ENCODE assay signal across 1 cellular context in genomic region chr21:45410151-45410864, GRCh38.
TF ChIP-seq lines count a peak whose summit lies in the region.

No MANE protein-coding gene starts in this region.

TF ChIP-seq in H1, 55 proteins besides CTCF, POLR2A, EP300 and RAD21:
- TF ChIP-seq SIRT6 (IDR thresholded peaks at IDR 0.05; ENCODE audit: low read length) (no peak), SUZ12 (IDR thresholded peaks at IDR 0.05; ENCODE audit: low read length) (no peak), ZNF274 (IDR thresholded peaks at IDR 0.05; ENCODE audit: borderline replicate concordance, extremely low read depth, low read length) (no peak), GTF2F1 (IDR thresholded peaks at IDR 0.05; ENCODE audit: borderline replicate concordance, low read depth, low read length) (no peak), CHD7 (IDR thresholded peaks at IDR 0.05; ENCODE audit: insufficient replicate concordance, low read length) (no peak), CTBP2 (IDR thresholded peaks at IDR 0.05; ENCODE audit: borderline replicate concordance, insufficient read depth, insufficient read length, low read length) (no peak), FOSL1 (IDR thresholded peaks at IDR 0.05; ENCODE audit: insufficient read depth, low read depth, low read length) (no peak), KDM1A (IDR thresholded peaks at IDR 0.05; ENCODE audit: borderline replicate concordance, low read length) (no peak), RXRA (IDR thresholded peaks at IDR 0.05; ENCODE audit: insufficient read depth, low read depth, low read length) (no peak)
- TF ChIP-seq, protein P1, sequence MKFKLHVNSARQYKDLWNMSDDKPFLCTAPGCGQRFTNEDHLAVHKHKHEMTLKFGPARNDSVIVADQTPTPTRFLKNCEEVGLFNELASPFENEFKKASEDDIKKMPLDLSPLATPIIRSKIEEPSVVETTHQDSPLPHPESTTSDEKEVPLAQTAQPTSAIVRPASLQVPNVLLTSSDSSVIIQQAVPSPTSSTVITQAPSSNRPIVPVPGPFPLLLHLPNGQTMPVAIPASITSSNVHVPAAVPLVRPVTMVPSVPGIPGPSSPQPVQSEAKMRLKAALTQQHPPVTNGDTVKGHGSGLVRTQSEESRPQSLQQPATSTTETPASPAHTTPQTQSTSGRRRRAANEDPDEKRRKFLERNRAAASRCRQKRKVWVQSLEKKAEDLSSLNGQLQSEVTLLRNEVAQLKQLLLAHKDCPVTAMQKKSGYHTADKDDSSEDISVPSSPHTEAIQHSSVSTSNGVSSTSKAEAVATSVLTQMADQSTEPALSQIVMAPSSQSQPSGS (IDR thresholded peaks at IDR 0.05; ENCODE audit: low read length) = no peak
